In the genomic region with DNA sequence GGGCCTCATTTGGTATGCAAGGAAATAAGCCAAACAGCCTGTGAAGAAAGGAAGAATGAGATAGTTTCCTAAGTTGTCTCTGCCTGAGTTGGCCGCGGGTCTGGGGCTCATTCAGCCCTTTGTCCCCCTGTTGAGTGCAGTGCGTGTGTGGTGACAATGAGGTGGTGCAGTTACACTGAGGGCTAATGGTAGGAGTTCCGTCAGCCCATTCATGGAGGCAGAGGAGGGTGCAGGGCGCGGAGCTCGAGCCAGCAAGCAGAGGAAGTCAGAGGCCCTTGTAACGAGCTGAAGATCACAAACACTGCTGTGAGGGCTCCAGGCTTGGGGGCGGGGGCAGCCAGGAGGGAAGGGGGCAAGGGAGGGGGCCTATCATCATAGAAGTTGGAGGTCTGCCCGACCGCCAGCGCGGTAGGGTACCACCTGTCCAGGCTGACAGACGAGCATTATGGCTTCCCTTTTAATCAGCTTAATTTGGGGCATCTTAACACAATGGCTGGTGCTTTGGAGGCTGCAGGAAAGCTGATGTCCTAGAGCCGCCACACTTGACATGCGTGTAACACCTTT, we compare ENCODE assay signal across 15 cellular contexts. TPM values are rescaled to one million over a fixed set of nuclear protein-coding genes. Genes with fewer than 3 reads are reported as not detected.
DNase-seq lines count a peak whose midpoint lies in the region; ATAC-seq and TF ChIP-seq lines count a peak whose summit lies in the region.
"Had no signal": no experiment of that assay in that cellular context is flagged by ENCODE, and none has a peak within 500 bp of the region (broad histone marks: within the 10 kb centered on the region; RNA-seq: fewer than 3 reads in every experiment).

No MANE protein-coding gene starts in this region.

- TF ChIP-seq CTCF in CD8-positive, alpha-beta T cell (IDR thresholded peaks at IDR 0.05): no peak
- TF ChIP-seq CTCF in brain (conservative IDR thresholded peaks at IDR 0.05) (no peak), mucosa of descending colon (IDR thresholded peaks at IDR 0.05) (no peak), vagina (IDR thresholded peaks at IDR 0.05) (no peak)

- H3K27me3 Mint-ChIP-seq in CD8-positive, alpha-beta T cell (ENCODE audit: low read depth): no peaks in the 10 kb centered on the region
- no peaks in the 10 kb centered on the region for H3K27me3 Mint-ChIP-seq in brain

- CTCF ChIA-PET in CD8-positive, alpha-beta T cell (lab: Charles Lee): interaction anchor here (0.9 to 2.7 kb wide), 7 partner anchors 9 to 409 kb away, joined by 3 to 15 read pairs (median 4); no protein-coding TSS in a partner anchor

- peak overlapping the region; percentile 37 for H3K27ac ChIP-seq in CD8-positive, alpha-beta T cell (ENCODE audit: low read depth, low read length)
- no peak overlapping the region for H3K27ac ChIP-seq in vagina
- H3K27ac ChIP-seq: VCaP had no signal

- H3K4me1 Mint-ChIP-seq in CD8-positive, alpha-beta T cell (ENCODE audit: low read depth): peaks cover 68% of the 10 kb centered on the region
- H3K4me1 Mint-ChIP-seq in brain: peaks cover 73% of the 10 kb centered on the region

- H3K4me1 ChIP-seq in CD8-positive, alpha-beta T cell (ENCODE audit: insufficient read depth, low read length): peaks cover 42% of the 10 kb centered on the region
- H3K4me1 ChIP-seq in mucosa of descending colon (ENCODE audit: low read depth): peaks cover 2% of the 10 kb centered on the region
- H3K4me1 ChIP-seq in vagina: peaks cover 39% of the 10 kb centered on the region

- peak; percentile 80 for ATAC-seq in CD8-positive, alpha-beta T cell
- ATAC-seq in mucosa of descending colon (peak; percentile 14), HG03442 (IDR thresholded peaks at IDR 0.05; ENCODE audit: unreplicated experiment) (no peak)

- intact Hi-C loops in CD8-positive, alpha-beta T cell (cut with DNase I, micrococcal nuclease): no loop called here
- intact Hi-C loops in mucosa of descending colon (cut with DNase I, micrococcal nuclease): no loop called here
- intact Hi-C loops in vagina (cut with DNase I): no loop called here

- H3K9me3 ChIP-seq in CD8-positive, alpha-beta T cell (ENCODE audit: low read length): no peaks in the 10 kb centered on the region
- H3K9me3 ChIP-seq in mucosa of descending colon: no peaks in the 10 kb centered on the region
- H3K9me3 ChIP-seq in vagina: no peaks in the 10 kb centered on the region
- H3K9me3 ChIP-seq: MG63 had no signal

- H3K4me3 Mint-ChIP-seq in CD8-positive, alpha-beta T cell: peak overlapping the region; percentile 74
- peak overlapping the region; percentile 1 to 84 (median 42) for H3K4me3 Mint-ChIP-seq in brain

- TF ChIP-seq POLR2A in vagina (IDR thresholded peaks at IDR 0.05): no peak

- H3K27ac Mint-ChIP-seq in CD8-positive, alpha-beta T cell: peak overlapping the region; percentile 96
- H3K27ac Mint-ChIP-seq in brain: peak overlapping the region; percentile 60 to 97 (median 90)

- H3K9me3 Mint-ChIP-seq in CD8-positive, alpha-beta T cell: no peaks in the 10 kb centered on the region
- H3K9me3 Mint-ChIP-seq in brain: no peaks in the 10 kb centered on the region
- H3K9me3 Mint-ChIP-seq: CD14-positive monocyte had no signal

- H3K36me3 ChIP-seq in CD8-positive, alpha-beta T cell (ENCODE audit: insufficient read depth, low read length): peaks cover 58% of the 10 kb centered on the region
- H3K36me3 ChIP-seq in mucosa of descending colon (ENCODE audit: low read depth) (no peaks in the 10 kb centered on the region), vagina (peaks cover 0 to 11% of the 10 kb centered on the region in 2 donors)
- H3K36me3 ChIP-seq: MG63 had no signal

- POLR2A ChIA-PET in CD8-positive, alpha-beta T cell (lab: Charles Lee): interaction anchor here (1.3 to 1.6 kb wide), 4 partner anchors 17 to 26 kb away, joined by 3 to 6 read pairs (median 4); no protein-coding TSS in a partner anchor

- no peaks in the 10 kb centered on the region for H3K27me3 ChIP-seq in CD8-positive, alpha-beta T cell (ENCODE audit: insufficient read depth, low read length)
- H3K27me3 ChIP-seq in vagina: no peaks in the 10 kb centered on the region
- H3K27me3 ChIP-seq: MG63 had no signal

- peak overlapping the region; percentile 17 for H3K4me3 ChIP-seq in CD8-positive, alpha-beta T cell (ENCODE audit: low read depth, low read length)
- H3K4me3 ChIP-seq in mucosa of descending colon: no peak overlapping the region
- no peak overlapping the region for H3K4me3 ChIP-seq in vagina
- H3K4me3 ChIP-seq: lung, MG63 had no signal

- H3K36me3 Mint-ChIP-seq in CD8-positive, alpha-beta T cell: peaks cover 92% of the 10 kb centered on the region
- peaks cover 93% of the 10 kb centered on the region for H3K36me3 Mint-ChIP-seq in brain

- DNase-seq in CD8-positive, alpha-beta T cell: peak in 1 of 7 experiments; percentile 58
- peak; percentile 32 for DNase-seq in NCI-H524 treated with DMSO at 0.1 percent for 48 hours (lab: John Stamatoyannopoulos, UW)
- DNase-seq in mucosa of descending colon: peak in 1 of 3 donors; percentile 20
- DNase-seq in vagina (ENCODE audit: extremely low spot score in 2 of 2): no peak
- DNase-seq in AML-193 (lab: John Stamatoyannopoulos, UW): no peak
- no peak for DNase-seq in NK-92 treated with Interleukin-12 subunit alpha and Interleukin-12 subunit beta, amount 100 ng/mL, for 24 hours (lab: John Stamatoyannopoulos, UW)
- DNase-seq: amniotic stem cell, GF-D8, MG63, NCI-H226 had no signal

RNA-seq across cellular contexts. Expression of gene CCND2, which starts 20.5 kb away (rescaled TPM):
- 100 to 1,000 TPM; 155 TPM for total RNA-seq in CD8-positive, alpha-beta T cell
- 3.1 TPM for polyA plus RNA-seq in brain (ENCODE audit: insufficient read depth, low read depth, low replicate concordance)
- total RNA-seq in mucosa of descending colon: 100 to 1,000 TPM; 105 to 236 (median 130) TPM
- total RNA-seq in vagina: 57.5 TPM

RNA-seq across cellular contexts. Expression of gene TIGAR, which starts 27.0 kb away (rescaled TPM):
- 10 to 100 TPM; 14.0 to 15.8 TPM for total RNA-seq in CD8-positive, alpha-beta T cell
- 4.4 TPM for polyA plus RNA-seq in brain (ENCODE audit: insufficient read depth, low read depth, low replicate concordance)
- total RNA-seq in mucosa of descending colon (10 to 100 TPM; 11.4 to 17.0 (median 11.6) TPM), vagina (0.98 TPM)
